In genomic region chr2:9895669-9896068, GRCh38 we compare ENCODE assay signal across 18 cellular contexts. TPM values are rescaled to one million over a fixed set of nuclear protein-coding genes. Genes with fewer than 3 reads are reported as not detected.
DNase-seq lines count a peak whose midpoint lies in the region; ATAC-seq and TF ChIP-seq lines count a peak whose summit lies in the region.
"Had no signal": no experiment of that assay in that cellular context is flagged by ENCODE, and none has a peak within 500 bp of the region (broad histone marks: within the 10 kb centered on the region; RNA-seq: fewer than 3 reads in every experiment).

No MANE protein-coding gene starts in this region.

- peaks cover 8% of the 10 kb centered on the region for H3K36me3 Mint-ChIP-seq in effector memory CD8-positive, alpha-beta T cell (ENCODE audit: insufficient read depth)
- peaks cover 7% of the 10 kb centered on the region for H3K36me3 Mint-ChIP-seq in activated naive CD4-positive, alpha-beta T cell treated with anti-CD3 and anti-CD28 coated beads for 36 hours (ENCODE audit: low read depth)

- ATAC-seq in effector memory CD8-positive, alpha-beta T cell (replicated peaks): peak; percentile 24
- peak; percentile 59 to 82 for ATAC-seq in lower lobe of right lung
- ATAC-seq in GM18858 (IDR thresholded peaks at IDR 0.05; ENCODE audit: unreplicated experiment): no peak
- ATAC-seq in HG02763 (IDR thresholded peaks at IDR 0.05; ENCODE audit: unreplicated experiment): no peak
- ATAC-seq: activated CD8-positive, alpha-beta T cell treated with anti-CD3 and anti-CD28 coated beads, Interleukin-2, amount 10 ng/mL, durations not matched to agents 7 days and 5 days; activated T-helper 17 cell treated with anti-CD3 and anti-CD28 coated beads, Interleukin-2, amount 50 U/mL, for 72 hours had no signal

- H3K27me3 Mint-ChIP-seq in effector memory CD8-positive, alpha-beta T cell: no peaks in the 10 kb centered on the region
- no peaks in the 10 kb centered on the region for H3K27me3 Mint-ChIP-seq in activated naive CD4-positive, alpha-beta T cell treated with anti-CD3 and anti-CD28 coated beads for 36 hours (ENCODE audit: low read depth)
- H3K27me3 Mint-ChIP-seq: activated T-helper 17 cell treated with anti-CD3 and anti-CD28 coated beads, Interleukin-2, amount 50 U/mL, for 72 hours; naive B cell had no signal

- no peak for TF ChIP-seq POLR2A in suprapubic skin (IDR thresholded peaks at IDR 0.05)

- no peaks in the 10 kb centered on the region for H3K9me3 Mint-ChIP-seq in effector memory CD8-positive, alpha-beta T cell
- H3K9me3 Mint-ChIP-seq in activated naive CD4-positive, alpha-beta T cell treated with anti-CD3 and anti-CD28 coated beads for 36 hours: no peaks in the 10 kb centered on the region
- H3K9me3 Mint-ChIP-seq: activated T-helper 17 cell treated with anti-CD3 and anti-CD28 coated beads, Interleukin-2, amount 50 U/mL, for 72 hours; naive B cell had no signal

- no peak for TF ChIP-seq CTCF in lower lobe of right lung (IDR thresholded peaks at IDR 0.05)
- TF ChIP-seq CTCF in suprapubic skin (IDR thresholded peaks at IDR 0.05): no peak

- DNase-seq in OCI-M1 (lab: John Stamatoyannopoulos, UW) (peak; percentile 12), lower lobe of right lung (no peak), suprapubic skin (ENCODE audit: low spot score in 2 of 2) (no peak)
- DNase-seq in effector memory CD8-positive, alpha-beta T cell: no peak
- DNase-seq in activated naive CD4-positive, alpha-beta T cell treated with anti-CD3 and anti-CD28 coated beads for 36 hours: no peak
- DNase-seq: activated CD8-positive, alpha-beta T cell treated with anti-CD3 and anti-CD28 coated beads, Interleukin-2, amount 10 ng/mL, durations not matched to agents 7 days and 5 days; adrenal gland; DND-41; HCEC 1CT; head of caudate nucleus; Karpas-422; kidney glomerular epithelial cell; naive B cell; NCI-H524; uterus had no signal

- H3K4me3 ChIP-seq in lower lobe of right lung (no peak overlapping the region), suprapubic skin (peak overlapping the region; percentile 1)
- H3K4me3 ChIP-seq: adrenal gland, uterus had no signal

- H3K4me1 ChIP-seq in lower lobe of right lung (peaks cover 26% of the 10 kb centered on the region), suprapubic skin (peaks cover 37% of the 10 kb centered on the region)

- H3K9me3 ChIP-seq in lower lobe of right lung (no peaks in the 10 kb centered on the region), suprapubic skin (no peaks in the 10 kb centered on the region)
- H3K9me3 ChIP-seq: adrenal gland, uterus had no signal

- H3K36me3 ChIP-seq in lower lobe of right lung (peaks cover 4% of the 10 kb centered on the region), suprapubic skin (peaks cover 4% of the 10 kb centered on the region)
- H3K36me3 ChIP-seq: adrenal gland, uterus had no signal

- peaks cover 2 to 28% of the 10 kb centered on the region in 2 donors for H3K4me1 Mint-ChIP-seq in effector memory CD8-positive, alpha-beta T cell (ENCODE audit: low read depth in 2 of 2)
- H3K4me1 Mint-ChIP-seq in activated naive CD4-positive, alpha-beta T cell treated with anti-CD3 and anti-CD28 coated beads for 36 hours (ENCODE audit: low read depth): peaks cover 27% of the 10 kb centered on the region

- no peak overlapping the region for H3K4me3 Mint-ChIP-seq in effector memory CD8-positive, alpha-beta T cell
- no peak overlapping the region for H3K4me3 Mint-ChIP-seq in activated naive CD4-positive, alpha-beta T cell treated with anti-CD3 and anti-CD28 coated beads for 36 hours
- H3K4me3 Mint-ChIP-seq: activated CD8-positive, alpha-beta T cell treated with anti-CD3 and anti-CD28 coated beads, Interleukin-2, amount 10 ng/mL, durations not matched to agents 7 days and 5 days; activated T-helper 17 cell treated with anti-CD3 and anti-CD28 coated beads, Interleukin-2, amount 50 U/mL, for 72 hours; naive B cell had no signal

- H3K27me3 ChIP-seq in lower lobe of right lung (ENCODE audit: low read depth) (no peaks in the 10 kb centered on the region), suprapubic skin (no peaks in the 10 kb centered on the region)
- H3K27me3 ChIP-seq: adrenal gland, uterus had no signal

- 52% methylated on average over 3 of the region's 3 CpGs for WGBS in suprapubic skin

- no peak for TF ChIP-seq EP300 in suprapubic skin (IDR thresholded peaks at IDR 0.05)

- H3K27ac Mint-ChIP-seq in effector memory CD8-positive, alpha-beta T cell: no peak overlapping the region
- H3K27ac Mint-ChIP-seq in activated naive CD4-positive, alpha-beta T cell treated with anti-CD3 and anti-CD28 coated beads for 36 hours: no peak overlapping the region
- H3K27ac Mint-ChIP-seq: activated CD8-positive, alpha-beta T cell treated with anti-CD3 and anti-CD28 coated beads, Interleukin-2, amount 10 ng/mL, durations not matched to agents 7 days and 5 days; activated T-helper 17 cell treated with anti-CD3 and anti-CD28 coated beads, Interleukin-2, amount 50 U/mL, for 72 hours had no signal

- CTCF ChIA-PET in activated naive CD4-positive, alpha-beta T cell treated with anti-CD3 and anti-CD28 coated beads for 36 hours (lab: Charles Lee): interaction anchor here (0.6 to 1.6 kb wide), 3 partner anchors 25 to 434 kb away, joined by 3 to 5 read pairs (median 3); no protein-coding TSS in a partner anchor

- intact Hi-C loops in lower lobe of right lung (cut with DNase I): no loop called here
- intact Hi-C loops in activated naive CD4-positive, alpha-beta T cell treated with anti-CD3 and anti-CD28 coated beads for 36 hours (cut with micrococcal nuclease): no loop called here

- H3K27ac ChIP-seq in lower lobe of right lung: peak overlapping the region; percentile 13
- H3K27ac ChIP-seq in suprapubic skin: peak overlapping the region; percentile 82
- H3K27ac ChIP-seq: adrenal gland had no signal

RNA-seq across cellular contexts. Expression of gene TAF1B, which starts 52.4 kb away (rescaled TPM):
- total RNA-seq in lower lobe of right lung: 22.9 TPM
- 10 to 100 TPM; 12.7 to 24.0 (median 18.0) TPM for total RNA-seq in suprapubic skin
- 10 to 100 TPM; 24.8 to 25.7 TPM for total RNA-seq in activated naive CD4-positive, alpha-beta T cell treated with anti-CD3 and anti-CD28 coated beads for 36 hours

RNA-seq across cellular contexts. Expression of gene GRHL1, which starts 55.8 kb away (rescaled TPM):
- total RNA-seq in lower lobe of right lung (6.5 TPM), suprapubic skin (100 to 1,000 TPM; 112 to 233 (median 121) TPM)
- under 1 TPM; 0.69 to 0.79 TPM for total RNA-seq in activated naive CD4-positive, alpha-beta T cell treated with anti-CD3 and anti-CD28 coated beads for 36 hours

Comparison
In these comparisons a context has a peak if more than half of its experiments do, and no peak if none do; other contexts are left out.
1. ATAC-seq: peak in effector memory CD8-positive, alpha-beta T cell (single experiment) and lower lobe of right lung (2 of 2); none in GM18858 (single experiment) and HG02763 (single experiment).
2. RNA of gene GRHL1, which starts 55.8 kb away (total RNA-seq): 112 to 233 TPM in suprapubic skin; 6.5 TPM in lower lobe of right lung (single experiment) and 0.69 to 0.79 TPM in activated naive CD4-positive, alpha-beta T cell treated with anti-CD3 and anti-CD28 coated beads for 36 hours; every median in the first group is over 10 times any median in the second.